Comparison of ENCODE assay signal across 10 cellular contexts in the genomic region with DNA sequence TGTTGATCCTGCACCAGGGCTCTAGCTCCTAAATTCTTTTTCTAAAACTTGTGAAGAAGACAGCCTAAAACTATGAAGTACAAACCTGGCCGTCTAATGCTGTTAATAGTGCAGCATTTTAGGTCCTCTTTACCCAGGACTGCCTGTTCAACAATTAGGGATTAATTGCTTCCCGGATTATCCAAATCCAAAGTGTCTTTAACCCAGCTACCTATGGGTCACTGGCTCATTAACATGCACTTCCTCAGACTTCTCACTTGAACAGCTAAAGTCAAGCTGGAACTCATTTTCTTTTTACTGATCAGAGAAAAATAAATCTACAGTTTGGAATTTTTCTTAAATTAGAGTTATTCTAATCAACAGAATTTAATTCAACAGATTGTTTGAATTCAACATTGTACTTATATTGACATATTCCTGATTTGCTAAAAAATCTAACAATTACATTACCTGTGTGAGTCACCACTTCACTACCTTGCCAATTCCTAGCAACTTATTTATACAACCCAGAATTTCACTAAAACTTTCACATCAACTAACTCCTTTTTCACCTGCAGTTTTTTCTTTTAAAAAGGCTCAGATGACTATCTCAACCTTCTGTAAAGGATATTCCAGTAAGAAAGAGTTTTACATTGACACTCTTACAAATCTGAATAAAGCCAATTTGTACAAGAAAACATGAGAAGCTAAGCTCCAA. TPM values are rescaled to one million over a fixed set of nuclear protein-coding genes. Genes with fewer than 3 reads are reported as not detected.
A peak's percentile ranks its signal among the peaks of the same experiment; 100 is the strongest.
DNase-seq lines count a peak whose midpoint lies in the region; ATAC-seq, FAIRE-seq and TF ChIP-seq lines count a peak whose summit lies in the region.
"Had no signal": no experiment of that assay in that cellular context is flagged by ENCODE, and none has a peak within 500 bp of the region (broad histone marks: within the 10 kb centered on the region; RNA-seq: fewer than 3 reads in every experiment).

No MANE protein-coding gene starts in this region.

- intact Hi-C loops in activated CD4-positive, alpha-beta T cell treated with anti-CD3 and anti-CD28 coated beads for 36 hours (cut with DNase I, micrococcal nuclease), result loop anchor here (5.0 to 10.0 kb wide), 2 partner anchors 1471 to 1606 kb away; a partner anchor contains a TSS
- intact Hi-C loops in activated T-helper 1 cell treated with anti-CD3 and anti-CD28 coated beads, Interleukin-12 subunit alpha, Interleukin-12 subunit beta, Interleukin-2, Interleukin-4 antibody, amounts not matched to agents 30 ng/mL and 10 ng/mL and 1 ng/mL, durations not matched to agents 14 hours and 24 hours and 36 hours (cut with micrococcal nuclease), result loop anchor here (5.0 to 10.0 kb wide), 5 partner anchors 294 to 1861 kb away; a partner anchor contains a TSS
- intact Hi-C loops in left colon (cut with DNase I, micrococcal nuclease), result loop anchor here in 1 of 2 donors (10.0 kb wide), 1 partner anchor 104 kb away; a partner anchor contains a TSS

- FAIRE-seq in keratinocyte (lab: Jason Lieb, UNC), result no peak

- H3K27ac ChIP-seq in keratinocyte (ENCODE audit: control insufficient read depth, insufficient read depth, low read length), result peak overlapping the region; percentile 96
- H3K27ac ChIP-seq in temporal lobe (ENCODE audit: low read depth, low read length), result peak overlapping the region; percentile 7

- H3K4me3 ChIP-seq in keratinocyte (ENCODE audit: control insufficient read depth in 2 of 3, extremely low read depth in 1 of 3, insufficient read depth in 2 of 3, low read depth in 1 of 3, low read length in 3 of 3), result peak overlapping the region; percentile 77 to 100 (median 88)

- CTCF ChIA-PET in activated CD4-positive, alpha-beta T cell treated with anti-CD3 and anti-CD28 coated beads for 36 hours (lab: Charles Lee), result interaction anchor here (0.6 to 3.0 kb wide), 10 partner anchors 8 to 530 kb away, joined by 3 to 15 read pairs (median 4); a partner anchor contains a TSS

- peaks cover 22% of the 10 kb centered on the region for H3K4me1 ChIP-seq in keratinocyte (ENCODE audit: control insufficient read depth, extremely low read depth, insufficient read depth, low read length)

- H3K9me1 ChIP-seq in keratinocyte (ENCODE audit: control insufficient read depth, extremely low read depth, insufficient read depth, low read length), result no peaks in the 10 kb centered on the region

- dilution Hi-C loops in keratinocyte (cut with MboI; ENCODE audit: extremely low pct_ligation_motif_present, low sequenced_read_pairs), result no loop called here

- peaks cover 77% of the 10 kb centered on the region for H3K79me2 ChIP-seq in keratinocyte (ENCODE audit: control insufficient read depth, insufficient read depth, low read length)

- TF ChIP-seq CTCF in keratinocyte (optimal IDR thresholded peaks at IDR 0.05 in 1 of 3, IDR thresholded peaks at IDR 0.05 in 1 of 3, conservative IDR thresholded peaks at IDR 0.05 in 1 of 3; ENCODE audit: extremely low read depth in 1 of 3, insufficient read depth in 2 of 3, low read length in 3 of 3), result no peak

- no peaks in the 10 kb centered on the region for H3K27me3 ChIP-seq in keratinocyte (ENCODE audit: control insufficient read depth, extremely low read depth, insufficient read depth, low read length)

- no peaks in the 10 kb centered on the region for H3K9me3 ChIP-seq in keratinocyte (ENCODE audit: control insufficient read depth, low read depth, low read length)

- H3K36me3 ChIP-seq in keratinocyte (ENCODE audit: control insufficient read depth in 2 of 2, extremely low read depth in 1 of 2, insufficient read depth in 2 of 2, low read length in 2 of 2), result peaks cover 25 to 30% of the 10 kb centered on the region in 2 experiments

- no peaks in the 10 kb centered on the region for H3K9me3 Mint-ChIP-seq in activated CD4-positive, alpha-beta T cell treated with anti-CD3 and anti-CD28 coated beads for 36 hours (ENCODE audit: low read depth)
- H3K9me3 Mint-ChIP-seq in activated T-helper 1 cell treated with anti-CD3 and anti-CD28 coated beads, Interleukin-12 subunit alpha, Interleukin-12 subunit beta, Interleukin-2, Interleukin-4 antibody, amounts not matched to agents 30 ng/mL and 10 ng/mL and 1 ng/mL, durations not matched to agents 14 hours and 24 hours and 36 hours, result no peaks in the 10 kb centered on the region

- H3K36me3 Mint-ChIP-seq in activated CD4-positive, alpha-beta T cell treated with anti-CD3 and anti-CD28 coated beads for 36 hours (ENCODE audit: low read depth), result peaks cover 74% of the 10 kb centered on the region
- H3K36me3 Mint-ChIP-seq in activated T-helper 1 cell treated with anti-CD3 and anti-CD28 coated beads, Interleukin-12 subunit alpha, Interleukin-12 subunit beta, Interleukin-2, Interleukin-4 antibody, amounts not matched to agents 30 ng/mL and 10 ng/mL and 1 ng/mL, durations not matched to agents 14 hours and 24 hours and 36 hours (ENCODE audit: low read depth), result peaks cover 59% of the 10 kb centered on the region

- POLR2A ChIA-PET in activated CD4-positive, alpha-beta T cell treated with anti-CD3 and anti-CD28 coated beads for 36 hours (lab: Charles Lee), result interaction anchor here (0.7 to 6.5 kb wide), 5 partner anchors 9 to 110 kb away, joined by 3 to 74 read pairs (median 5); a partner anchor contains a TSS

- no peaks in the 10 kb centered on the region for H3K27me3 Mint-ChIP-seq in activated CD4-positive, alpha-beta T cell treated with anti-CD3 and anti-CD28 coated beads for 36 hours
- H3K27me3 Mint-ChIP-seq in activated T-helper 1 cell treated with anti-CD3 and anti-CD28 coated beads, Interleukin-12 subunit alpha, Interleukin-12 subunit beta, Interleukin-2, Interleukin-4 antibody, amounts not matched to agents 30 ng/mL and 10 ng/mL and 1 ng/mL, durations not matched to agents 14 hours and 24 hours and 36 hours (ENCODE audit: insufficient read depth), result no peaks in the 10 kb centered on the region

- H3K4me3 Mint-ChIP-seq in activated CD4-positive, alpha-beta T cell treated with anti-CD3 and anti-CD28 coated beads for 36 hours, result peak overlapping the region; percentile 100
- H3K4me3 Mint-ChIP-seq in activated T-helper 1 cell treated with anti-CD3 and anti-CD28 coated beads, Interleukin-12 subunit alpha, Interleukin-12 subunit beta, Interleukin-2, Interleukin-4 antibody, amounts not matched to agents 30 ng/mL and 10 ng/mL and 1 ng/mL, durations not matched to agents 14 hours and 24 hours and 36 hours, result peak overlapping the region; percentile 99

- H4K20me1 ChIP-seq in keratinocyte (ENCODE audit: control insufficient read depth, extremely low read depth, insufficient read depth, low read length), result peaks cover 37% of the 10 kb centered on the region

- peak overlapping the region; percentile 97 for H3K9ac ChIP-seq in keratinocyte (ENCODE audit: control insufficient read depth, extremely low read depth, insufficient read depth, low read length)

- peaks cover 60% of the 10 kb centered on the region for H3K4me1 Mint-ChIP-seq in activated CD4-positive, alpha-beta T cell treated with anti-CD3 and anti-CD28 coated beads for 36 hours
- H3K4me1 Mint-ChIP-seq in activated T-helper 1 cell treated with anti-CD3 and anti-CD28 coated beads, Interleukin-12 subunit alpha, Interleukin-12 subunit beta, Interleukin-2, Interleukin-4 antibody, amounts not matched to agents 30 ng/mL and 10 ng/mL and 1 ng/mL, durations not matched to agents 14 hours and 24 hours and 36 hours (ENCODE audit: low read depth), result peaks cover 68% of the 10 kb centered on the region

- H3K4me2 ChIP-seq in keratinocyte (ENCODE audit: control insufficient read depth, extremely low read depth, insufficient read depth, low read depth, low read length), result peak overlapping the region; percentile 93

- no peak for ATAC-seq in activated CD4-positive, alpha-beta T cell treated with anti-CD3 and anti-CD28 coated beads for 36 hours
- no peak for ATAC-seq in left colon

- H3K27ac Mint-ChIP-seq in activated CD4-positive, alpha-beta T cell treated with anti-CD3 and anti-CD28 coated beads for 36 hours, result peak overlapping the region; percentile 91
- H3K27ac Mint-ChIP-seq in activated T-helper 1 cell treated with anti-CD3 and anti-CD28 coated beads, Interleukin-12 subunit alpha, Interleukin-12 subunit beta, Interleukin-2, Interleukin-4 antibody, amounts not matched to agents 30 ng/mL and 10 ng/mL and 1 ng/mL, durations not matched to agents 14 hours and 24 hours and 36 hours, result peak overlapping the region; percentile 51

- H2AFZ ChIP-seq in keratinocyte (ENCODE audit: control insufficient read depth, low read length), result no peak overlapping the region

- DNase-seq in activated CD4-positive, alpha-beta T cell treated with anti-CD3 and anti-CD28 coated beads for 36 hours, result no peak
- no peak for DNase-seq in activated CD4-positive, alpha-beta T cell treated with anti-CD3 and anti-CD28 coated beads, Interleukin-2, amount 50 U/mL, for 48 hours
- DNase-seq in activated T-helper 1 cell treated with anti-CD3 and anti-CD28 coated beads, Interleukin-12 subunit alpha, Interleukin-12 subunit beta, Interleukin-2, Interleukin-4 antibody, amounts not matched to agents 30 ng/mL and 10 ng/mL and 1 ng/mL, durations not matched to agents 14 hours and 24 hours and 36 hours (ENCODE audit: low spot score), result no peak
- DNase-seq in keratinocyte (ENCODE audit: low read depth, low spot score), result no peak
- DNase-seq in NCI-H1694 treated with DMSO at 0.1 percent for 48 hours (lab: John Stamatoyannopoulos, UW), result no peak
- no peak for DNase-seq in left colon
- no peak for DNase-seq in KG1 (lab: John Stamatoyannopoulos, UW)
- DNase-seq: activated effector memory CD4-positive, alpha-beta T cell treated with anti-CD3 and anti-CD28 coated beads, Interleukin-2, amount 50 U/mL, for 16 hours; DMS153 had no signal

RNA-seq across cellular contexts. Expression of a gene that starts 3.3 kb away (rescaled TPM):
- 100 to 1,000 TPM; 521 to 532 TPM for total RNA-seq in activated CD4-positive, alpha-beta T cell treated with anti-CD3 and anti-CD28 coated beads for 36 hours
- total RNA-seq in activated T-helper 1 cell treated with anti-CD3 and anti-CD28 coated beads, Interleukin-12 subunit alpha, Interleukin-12 subunit beta, Interleukin-2, Interleukin-4 antibody, amounts not matched to agents 30 ng/mL and 10 ng/mL and 1 ng/mL, durations not matched to agents 14 hours and 24 hours and 36 hours, result 566 and 573 TPM in 2 replicates
- 84.3 to 220 TPM (median 179 TPM) in 3 replicates for polyA plus RNA-seq in keratinocyte
- polyA plus RNA-seq in keratinocyte (2011; ENCODE audit: low read depth), result 315 TPM
- polyA plus RNA-seq in keratinocyte (2011; cell fraction: cytosol; rRNA removed), result 137 and 170 TPM in 2 replicates
- 143 and 243 TPM in 2 replicates for polyA plus RNA-seq in keratinocyte (2011; cell fraction: nucleus; rRNA removed)
- 122 and 335 TPM in 2 replicates for polyA plus RNA-seq in keratinocyte (2012; ENCODE audit: low replicate concordance)
- polyA minus RNA-seq in keratinocyte, result 70.5 to 206 TPM (median 92.8 TPM) in 3 replicates
- polyA minus RNA-seq in keratinocyte (2011; cell fraction: cytosol; rRNA and poly(A)+ RNA removed), result 182 TPM
- 95.7 and 181 TPM in 2 replicates for polyA minus RNA-seq in keratinocyte (2011; cell fraction: nucleus; rRNA and poly(A)+ RNA removed)
- total RNA-seq in temporal lobe (443 TPM), left colon (100 to 1,000 TPM; 188 to 225 TPM)

RNA-seq across cellular contexts. Expression of a gene that starts 25.6 kb away (rescaled TPM):
- total RNA-seq in activated CD4-positive, alpha-beta T cell treated with anti-CD3 and anti-CD28 coated beads for 36 hours, result 10 to 100 TPM; 32.0 to 33.2 TPM
- 27.4 and 27.6 TPM in 2 replicates for total RNA-seq in activated T-helper 1 cell treated with anti-CD3 and anti-CD28 coated beads, Interleukin-12 subunit alpha, Interleukin-12 subunit beta, Interleukin-2, Interleukin-4 antibody, amounts not matched to agents 30 ng/mL and 10 ng/mL and 1 ng/mL, durations not matched to agents 14 hours and 24 hours and 36 hours
- 22.6 to 66.1 TPM (median 23.9 TPM) in 3 replicates for polyA plus RNA-seq in keratinocyte
- polyA plus RNA-seq in keratinocyte (2011; ENCODE audit: low read depth), result 124 TPM
- polyA plus RNA-seq in keratinocyte (2011; cell fraction: cytosol; rRNA removed), result 27.6 and 35.7 TPM in 2 replicates
- polyA plus RNA-seq in keratinocyte (2011; cell fraction: nucleus; rRNA removed), result 10.5 and 17.3 TPM in 2 replicates
- polyA plus RNA-seq in keratinocyte (2012; ENCODE audit: low replicate concordance), result 19.2 and 36.5 TPM in 2 replicates
- polyA minus RNA-seq in keratinocyte, result 1.1 to 8.0 TPM (median 3.2 TPM) in 3 replicates
- 8.1 TPM for polyA minus RNA-seq in keratinocyte (2011; cell fraction: cytosol; rRNA and poly(A)+ RNA removed)
- 2.3 and 5.4 TPM in 2 replicates for polyA minus RNA-seq in keratinocyte (2011; cell fraction: nucleus; rRNA and poly(A)+ RNA removed)
- total RNA-seq in temporal lobe, result 70.8 TPM
- 10 to 100 TPM; 21.8 to 30.5 TPM for total RNA-seq in left colon
